ENCODE assay signal across 8 cellular contexts in the genomic region with DNA sequence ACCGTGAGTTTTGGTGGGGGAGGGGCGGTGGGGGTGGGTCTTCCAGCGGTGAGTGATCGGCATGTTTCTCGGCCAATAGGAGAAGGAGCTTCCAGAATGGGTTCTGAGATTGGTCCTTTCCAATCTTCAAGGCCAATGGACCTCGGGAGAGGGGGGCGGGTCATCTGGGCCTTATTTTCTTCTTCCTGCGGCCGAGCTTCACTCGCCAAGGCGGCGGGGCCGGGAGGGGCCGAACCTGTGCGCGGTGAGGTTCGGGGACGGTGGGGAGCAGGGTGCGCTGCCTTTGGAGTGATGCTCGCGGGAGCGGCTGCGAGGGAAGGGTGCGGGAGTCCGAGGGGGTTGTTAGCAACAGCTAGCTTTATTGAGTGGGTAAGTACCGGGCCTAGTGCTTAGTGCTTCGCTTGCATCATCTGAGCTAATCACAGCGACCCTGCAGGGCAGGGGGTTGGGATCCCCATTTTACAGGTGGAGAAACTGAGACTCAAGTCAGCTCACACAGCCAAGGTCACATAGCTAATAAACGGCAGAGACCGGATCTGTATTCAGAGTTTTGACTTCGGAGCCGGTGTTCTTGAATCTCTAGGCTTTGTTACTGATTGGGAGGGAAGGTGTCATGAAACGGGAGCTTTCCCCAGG. TPM values are rescaled to one million over a fixed set of nuclear protein-coding genes. Genes with fewer than 3 reads are reported as not detected.
DNase-seq lines count a peak whose midpoint lies in the region; ATAC-seq and TF ChIP-seq lines count a peak whose summit lies in the region.

No MANE protein-coding gene starts in this region.

- H4K20me1 ChIP-seq in OCI-LY1 (ENCODE audit: insufficient read depth, low read length), result no peaks in the 10 kb centered on the region

- H3K4me3 ChIP-seq in OCI-LY1 (ENCODE audit: low read depth, low read length, poor library complexity, severe bottlenecking) (peak overlapping the region; percentile 71), esophagus (ENCODE audit: low read depth in 1 of 2, low read length in 2 of 2) (peak overlapping the region; percentile 82 to 85), mucosa of rectum (ENCODE audit: low read length in 2 of 2) (peak overlapping the region; percentile 89 to 92)

- H3F3A ChIP-seq in OCI-LY1 (ENCODE audit: insufficient read depth, low read length), result no peaks in the 10 kb centered on the region

- H3K27me3 ChIP-seq in OCI-LY1 (ENCODE audit: insufficient read depth, low read length), result no peaks in the 10 kb centered on the region
- no peaks in the 10 kb centered on the region for H3K27me3 ChIP-seq in esophagus (ENCODE audit: control insufficient read depth in 1 of 2, insufficient read depth in 2 of 2, low read length in 2 of 2)
- H3K27me3 ChIP-seq in mucosa of rectum (ENCODE audit: control insufficient read depth in 2 of 2, insufficient read depth in 2 of 2, low read length in 2 of 2), result no peaks in the 10 kb centered on the region

- no peak overlapping the region for H2AFZ ChIP-seq in OCI-LY1 (ENCODE audit: low read length)

- peak overlapping the region; percentile 86 for H3K4me2 ChIP-seq in OCI-LY1 (ENCODE audit: low read length)

- H3K79me2 ChIP-seq in OCI-LY1 (ENCODE audit: insufficient read depth, low read length), result peaks cover 20% of the 10 kb centered on the region

- peak; percentile 59 for ATAC-seq in GM21526 (IDR thresholded peaks at IDR 0.05; ENCODE audit: low FRiP score, unreplicated experiment)

- H3K4me1 ChIP-seq in OCI-LY1 (ENCODE audit: insufficient read depth, low read length, severe bottlenecking) (peaks cover 31% of the 10 kb centered on the region), esophagus (ENCODE audit: control insufficient read depth in 2 of 2, insufficient read depth in 2 of 2, low read length in 1 of 2) (no peaks in the 10 kb centered on the region), mucosa of rectum (ENCODE audit: control insufficient read depth in 2 of 2, insufficient read depth in 2 of 2, low read length in 2 of 2) (peaks cover 11 to 21% of the 10 kb centered on the region in 2 donors)

- TF ChIP-seq CTCF in OCI-LY1 (IDR thresholded peaks at IDR 0.05; ENCODE audit: low read length), result no peak

- H3K27ac ChIP-seq in OCI-LY1 (ENCODE audit: low read depth, low read length, poor library complexity, severe bottlenecking), result peak overlapping the region; percentile 59
- peak overlapping the region; percentile 99 for H3K27ac ChIP-seq in esophagus (ENCODE audit: low read depth in 2 of 2, low read length in 1 of 2)
- peak overlapping the region; percentile 97 to 99 for H3K27ac ChIP-seq in mucosa of rectum (ENCODE audit: low read depth in 2 of 2, low read length in 2 of 2)

- peaks cover 24% of the 10 kb centered on the region for H3K36me3 ChIP-seq in OCI-LY1 (ENCODE audit: insufficient read depth, low read length)
- H3K36me3 ChIP-seq in esophagus (ENCODE audit: control insufficient read depth in 2 of 2, insufficient read depth in 2 of 2, low read length in 1 of 2), result peaks cover 2 to 3% of the 10 kb centered on the region in 2 donors
- peaks cover 22% of the 10 kb centered on the region in 2 donors for H3K36me3 ChIP-seq in mucosa of rectum (ENCODE audit: control insufficient read depth in 2 of 2, insufficient read depth in 2 of 2, low read length in 2 of 2)

- DNase-seq in DMS 273 (lab: John Stamatoyannopoulos, UW; ENCODE audit: unreplicated experiment) (peak; percentile 99), HuH-7 (ENCODE audit: low spot score) (peak; percentile 97), activated T-cell treated with anti-CD3 and anti-CD28 coated beads for 4 hours (peak; percentile 80)
- peak; percentile 93 for DNase-seq in stimulated activated CD8-positive, alpha-beta memory T cell treated with anti-CD3 and anti-CD28 coated beads, Interleukin-4, amount 100 ng/mL, for 48 hours

- WGBS in esophagus, 2 donors, result 1% methylated on average over 31 to 33 of the region's 33 CpGs

- H3K9ac ChIP-seq in OCI-LY1 (ENCODE audit: low read length) (peak overlapping the region; percentile 72), mucosa of rectum (ENCODE audit: low read depth in 1 of 2, low read length in 2 of 2) (peak overlapping the region; percentile 88 to 94)

- no peaks in the 10 kb centered on the region for H3K9me3 ChIP-seq in OCI-LY1 (ENCODE audit: low read length)
- H3K9me3 ChIP-seq in esophagus (ENCODE audit: control insufficient read depth in 2 of 2, insufficient read depth in 1 of 2, low read depth in 1 of 2, low read length in 1 of 2), result no peaks in the 10 kb centered on the region
- H3K9me3 ChIP-seq in mucosa of rectum (ENCODE audit: control insufficient read depth in 2 of 2, low read length in 2 of 2), result no peaks in the 10 kb centered on the region

- H3K9me2 ChIP-seq in OCI-LY1 (ENCODE audit: low read depth, low read length), result no peaks in the 10 kb centered on the region

RNA-seq across cellular contexts. Expression of a gene that starts 0.5 kb away (rescaled TPM):
- polyA plus RNA-seq in esophagus, result 1 to 10 TPM; 9.0 to 9.6 TPM

RNA-seq across cellular contexts. Expression of a gene that starts 56.9 kb away (rescaled TPM):
- 1 to 10 TPM; 3.6 to 4.5 TPM for polyA plus RNA-seq in esophagus

Comparison
In these comparisons a context has a peak if more than half of its experiments do, and no peak if none do; other contexts are left out.
1. Peak in every context shown above with its lines: DNase-seq, ATAC-seq, H3K4me3 ChIP-seq and H3K27ac ChIP-seq.